8 cellular contexts compared by ENCODE assay signal in the genomic region with DNA sequence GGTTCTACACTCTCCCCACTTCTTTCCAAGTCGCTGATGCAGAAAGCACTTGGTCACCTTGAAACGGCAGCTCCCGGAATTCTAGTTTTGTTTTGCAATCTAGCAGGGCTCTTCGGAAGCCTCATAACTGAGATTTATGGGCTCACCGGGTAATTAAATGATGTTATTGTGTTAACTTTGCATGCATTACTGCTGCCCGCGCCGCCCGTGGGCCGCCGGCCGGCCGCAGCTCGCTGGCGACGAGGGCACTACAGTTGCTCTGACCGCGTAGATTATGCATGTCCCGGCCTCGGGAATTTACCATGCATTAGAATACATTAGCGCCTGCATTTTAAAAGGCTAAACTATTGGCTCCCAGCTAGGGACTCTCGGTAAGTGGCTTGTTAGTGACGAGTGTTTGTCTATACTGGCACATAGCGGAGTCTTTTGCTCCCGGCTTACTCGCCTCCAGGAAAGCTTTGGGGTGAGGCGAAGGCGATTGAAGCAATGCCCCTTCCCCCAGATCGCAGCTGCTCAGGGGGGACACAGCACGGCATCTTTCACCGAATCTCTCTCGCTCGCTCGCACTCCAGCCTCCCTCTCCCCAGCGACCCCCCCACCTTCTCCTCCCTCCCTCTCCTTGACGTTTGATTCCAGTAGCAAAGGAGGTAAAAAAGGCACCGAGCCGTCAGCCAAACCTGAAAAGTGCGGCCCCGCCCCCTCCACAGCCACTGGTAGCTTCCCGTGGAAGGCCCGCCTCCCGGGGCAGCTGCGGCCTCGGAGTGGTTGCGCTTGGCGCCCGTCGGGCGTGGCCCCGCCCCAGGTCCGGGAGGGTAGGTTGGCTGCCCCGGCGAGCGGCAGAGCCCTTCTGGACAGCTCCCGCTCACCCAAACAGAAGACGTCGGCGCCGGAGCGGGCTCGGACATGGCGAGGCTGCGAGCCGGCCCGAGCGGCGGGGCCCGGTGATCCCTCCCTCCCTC. TPM values are rescaled to one million over a fixed set of nuclear protein-coding genes. Genes with fewer than 3 reads are reported as not detected.
A peak's percentile ranks its signal among the peaks of the same experiment; 100 is the strongest.
DNase-seq lines count a peak whose midpoint lies in the region; ATAC-seq and TF ChIP-seq lines count a peak whose summit lies in the region.

A gene (plus strand): TSS at position 839 of the 959 bp plus-strand sequence. CDS start 343 bp downstream, outside the sequence.

- H3K27me3 Mint-ChIP-seq in activated naive CD8-positive, alpha-beta T cell, result peaks cover 56% of the 10 kb centered on the region
- H3K27me3 Mint-ChIP-seq in glutamatergic neuron (ENCODE audit: unreplicated experiment), result peaks cover 53% of the 10 kb centered on the region

- H3K9me3 ChIP-seq in SK-N-MC (ENCODE audit: low read depth, low read length), result no peaks in the 10 kb centered on the region
- no peaks in the 10 kb centered on the region for H3K9me3 ChIP-seq in thymus (ENCODE audit: control insufficient read depth)

- peaks cover 49% of the 10 kb centered on the region for H3K4me1 Mint-ChIP-seq in activated naive CD8-positive, alpha-beta T cell (ENCODE audit: low read depth)
- H3K4me1 Mint-ChIP-seq in glutamatergic neuron (ENCODE audit: low read depth, unreplicated experiment), result peaks cover 34% of the 10 kb centered on the region

- H3K9ac ChIP-seq in SK-N-MC (ENCODE audit: insufficient read length), result no peak within 1 kb of the TSS

- TF ChIP-seq CTCF in BJ (IDR thresholded peaks at IDR 0.05; ENCODE audit: insufficient read depth, low read depth, low read length) (no peak), glutamatergic neuron (IDR thresholded peaks at IDR 0.05; ENCODE audit: partially characterized antibody, unreplicated experiment) (no peak)

- CTCF ChIA-PET in BJ (lab: Yijun Ruan, JAX), result interaction anchor here (0.6 to 2.0 kb wide), 4 partner anchors 9 to 721 kb away, joined by 3 to 7 read pairs (median 4); no protein-coding TSS in a partner anchor

- DNase-seq in BJ (ENCODE audit: low read depth), result peak; percentile 42
- DNase-seq in MV-4-11 (lab: John Stamatoyannopoulos, UW), result peak; percentile 90
- DNase-seq in SK-N-MC (ENCODE audit: low read depth, low spot score), result peak; percentile 30
- peak; percentile 100 for DNase-seq in glutamatergic neuron
- DNase-seq in occipital lobe (lab: John Stamatoyannopoulos, UW), result peak; percentile 76

- no peaks in the 10 kb centered on the region for H3K9me3 Mint-ChIP-seq in activated naive CD8-positive, alpha-beta T cell (ENCODE audit: low read depth)
- H3K9me3 Mint-ChIP-seq in glutamatergic neuron (ENCODE audit: unreplicated experiment), result peaks cover 51% of the 10 kb centered on the region

- peak within 1 kb of the TSS; percentile 48 for H3K4me3 ChIP-seq in BJ (ENCODE audit: low read depth, low read length)
- H3K4me3 ChIP-seq in SK-N-MC, result peak within 1 kb of the TSS; percentile 85
- H3K4me3 ChIP-seq in thymus (ENCODE audit: low read length), result peak within 1 kb of the TSS; percentile 65

- H3K27me3 ChIP-seq in BJ (ENCODE audit: control insufficient read depth, insufficient read depth, low read length) (peaks cover 66% of the 10 kb centered on the region), thymus (ENCODE audit: control insufficient read depth, insufficient read depth) (peaks cover 94% of the 10 kb centered on the region)

- peak; percentile 72 for ATAC-seq in GM21619 (IDR thresholded peaks at IDR 0.05; ENCODE audit: unreplicated experiment)

- no peaks in the 10 kb centered on the region for H3K36me3 Mint-ChIP-seq in activated naive CD8-positive, alpha-beta T cell
- H3K36me3 Mint-ChIP-seq in glutamatergic neuron (ENCODE audit: unreplicated experiment), result peaks cover 9% of the 10 kb centered on the region

- H3K27ac ChIP-seq in SK-N-MC, result no peak within 1 kb of the TSS
- no peak within 1 kb of the TSS for H3K27ac ChIP-seq in thymus (ENCODE audit: low read depth)

- peaks cover 3% of the 10 kb centered on the region for H3K4me1 ChIP-seq in thymus (ENCODE audit: control insufficient read depth, insufficient read depth, low read length)

- WGBS in thymus, result 2% methylated on average over 69 of the region's 69 CpGs

- H3K4me3 Mint-ChIP-seq in activated naive CD8-positive, alpha-beta T cell, result peak within 1 kb of the TSS; percentile 78
- H3K4me3 Mint-ChIP-seq in glutamatergic neuron (ENCODE audit: unreplicated experiment), result peak within 1 kb of the TSS; percentile 99

- POLR2A ChIA-PET in BJ (lab: Charles Lee), result interaction anchor here (0.6 kb wide), 3 partner anchors 86 to 887 kb away, joined by 3 to 14 read pairs (median 13); no protein-coding TSS in a partner anchor

- no peak within 1 kb of the TSS for H3K27ac Mint-ChIP-seq in activated naive CD8-positive, alpha-beta T cell
- H3K27ac Mint-ChIP-seq in glutamatergic neuron (ENCODE audit: unreplicated experiment), result peak within 1 kb of the TSS; percentile 99

- H3K36me3 ChIP-seq in BJ (ENCODE audit: control insufficient read depth, insufficient read depth, low read length), result no peaks in the 10 kb centered on the region
- no peaks in the 10 kb centered on the region for H3K36me3 ChIP-seq in SK-N-MC (ENCODE audit: insufficient read depth, low read length)
- no peaks in the 10 kb centered on the region for H3K36me3 ChIP-seq in thymus (ENCODE audit: control insufficient read depth, insufficient read depth)

RNA-seq across cellular contexts. Expression of the gene that starts here (rescaled TPM):
- polyA plus RNA-seq in BJ (2011; rRNA removed) (0.01 TPM in 1 of 2 replicates, not detected in the other), thymus (0.02 TPM)
- under 0.01 TPM in 2 replicates for polyA minus RNA-seq in BJ (2011; rRNA and poly(A)+ RNA removed)
- total RNA-seq in glutamatergic neuron (ENCODE audit: unreplicated experiment) (230 TPM), occipital lobe (0.78 TPM)

Comparison
In these comparisons a context has a peak if more than half of its experiments do, and no peak if none do; other contexts are left out.
1. RNA of the gene that starts here (total RNA-seq): 230 TPM in glutamatergic neuron (single experiment); 0.78 TPM in occipital lobe (single experiment); every median in the first group is over 100 times any median in the second.
2. Peak in DNase-seq and H3K4me3 ChIP-seq in BJ; RNA of the gene not detected or under 1 TPM.
3. Peak in DNase-seq in occipital lobe; RNA of the gene not detected or under 1 TPM.
4. DNase-seq: peak in every context shown above with its lines; median percentile 100 in glutamatergic neuron; 90 in MV-4-11; 76 in occipital lobe; 42 in BJ; 30 in SK-N-MC.
5. Peak in every context shown above with its lines, with median percentiles within 50 percentile points of each other: H3K4me3 ChIP-seq.